In genomic region chr3:105367063-105367405, GRCh38 we compare ENCODE assay signal across 8 cellular contexts. TPM values are rescaled to one million over a fixed set of nuclear protein-coding genes. Genes with fewer than 3 reads are reported as not detected.
DNase-seq lines count a peak whose midpoint lies in the region; ATAC-seq and TF ChIP-seq lines count a peak whose summit lies in the region.

No MANE protein-coding gene starts in this region.

- no peaks in the 10 kb centered on the region for H3F3A ChIP-seq in PC-3 (ENCODE audit: low read length, unreplicated experiment)
- peaks cover 26% of the 10 kb centered on the region for H3F3A ChIP-seq in smooth muscle cell (ENCODE audit: low read depth)

- DNase-seq in NCI-H2081 (lab: John Stamatoyannopoulos, UW): peak; percentile 57 to 65
- no peak for DNase-seq in NCI-H2081 treated with DMSO at 0.1 percent for 48 hours (lab: John Stamatoyannopoulos, UW)
- peak; percentile 33 for DNase-seq in PC-3
- DNase-seq in astrocyte of the cerebellum (ENCODE audit: low read depth): no peak
- DNase-seq in smooth muscle cell (lab: John Stamatoyannopoulos, UW; ENCODE audit: unreplicated experiment): peak; percentile 51
- DNase-seq in NCI-H2227 (lab: John Stamatoyannopoulos, UW; ENCODE audit: unreplicated experiment): no peak

- TF ChIP-seq CTCF in PC-3 (conservative IDR thresholded peaks at IDR 0.05; ENCODE audit: low read depth, low read length) (no peak), astrocyte of the cerebellum (IDR thresholded peaks at IDR 0.05; ENCODE audit: low read depth, low read length, missing control alignments) (no peak), smooth muscle cell (IDR thresholded peaks at IDR 0.05; ENCODE audit: borderline replicate concordance, insufficient read depth, poor library complexity, severe bottlenecking) (no peak)

- ATAC-seq in PC-3 (0 out of 2 replicates have a peak, but pooled peaks have one; percentile 1), HG03097 (IDR thresholded peaks at IDR 0.05; ENCODE audit: low FRiP score, unreplicated experiment) (no peak)

- H3K27ac ChIP-seq in PC-3 (ENCODE audit: low read length): peak overlapping the region; percentile 96
- no peak overlapping the region for H3K27ac ChIP-seq in iPS-20b (ENCODE audit: low read length)
- peak overlapping the region; percentile 90 for H3K27ac ChIP-seq in smooth muscle cell (ENCODE audit: low read depth)

- intact Hi-C loops in PC-3 (cut with micrococcal nuclease): loop anchor here (2.0 to 10.0 kb wide), 6 partner anchors 74 to 1750 kb away; no protein-coding TSS in a partner anchor

- H3K79me2 ChIP-seq in PC-3 (ENCODE audit: low read length) (peaks cover 59% of the 10 kb centered on the region), smooth muscle cell (ENCODE audit: low read depth) (peaks cover 52% of the 10 kb centered on the region)

- peaks cover 49% of the 10 kb centered on the region for H3K4me1 ChIP-seq in PC-3 (ENCODE audit: insufficient read depth, low read length)
- H3K4me1 ChIP-seq in iPS-20b (ENCODE audit: insufficient read depth, low read length): peaks cover 13% of the 10 kb centered on the region; the same call in 1 of the 2 replicates
- H3K4me1 ChIP-seq in smooth muscle cell (ENCODE audit: low read depth): peaks cover 43% of the 10 kb centered on the region

- no TSS peak for BruUV-seq in PC-3 (replicated peaks; lab: Mats Ljungman, UMichigan)

- H3K4me2 ChIP-seq in PC-3 (ENCODE audit: low read length) (peak overlapping the region; percentile 80), smooth muscle cell (peak overlapping the region; percentile 92)

- H3K9me3 ChIP-seq in PC-3 (ENCODE audit: low read length): no peaks in the 10 kb centered on the region
- no peaks in the 10 kb centered on the region for H3K9me3 ChIP-seq in iPS-20b (ENCODE audit: insufficient read depth, low read depth, low read length)
- no peaks in the 10 kb centered on the region for H3K9me3 ChIP-seq in smooth muscle cell (replicated peaks; ENCODE audit: low read depth)

- WGBS in smooth muscle cell (ENCODE audit: low lambda C conversion rate): 0% methylated on average over 17 of the region's 29 CpGs

- POLR2A ChIA-PET in PC-3 (lab: Charles Lee; ENCODE audit: unreplicated experiment): interaction anchor here (1.1 to 1.5 kb wide), 2 partner anchors 156 to 762 kb away, joined by 3 to 5 read pairs; no protein-coding TSS in a partner anchor

- H3K9ac ChIP-seq in PC-3 (ENCODE audit: low read length) (peak overlapping the region; percentile 89), iPS-20b (ENCODE audit: low read depth, low read length) (peak overlapping the region; percentile 74; the same call in 1 of the 2 replicates), smooth muscle cell (ENCODE audit: low read depth) (peak overlapping the region; percentile 82)

- CTCF ChIA-PET in PC-3 (lab: Charles Lee): interaction anchor here (0.5 to 1.1 kb wide), 6 partner anchors 151 to 770 kb away, joined by 3 to 10 read pairs (median 3); no protein-coding TSS in a partner anchor

- peaks cover 18% of the 10 kb centered on the region for H4K20me1 ChIP-seq in PC-3 (ENCODE audit: low read length)
- H4K20me1 ChIP-seq in smooth muscle cell (ENCODE audit: low read depth): no peaks in the 10 kb centered on the region

- H3K27me3 ChIP-seq in PC-3 (ENCODE audit: low read length): no peaks in the 10 kb centered on the region
- H3K27me3 ChIP-seq in iPS-20b (ENCODE audit: insufficient read depth, low read length): peaks cover 26% of the 10 kb centered on the region; the same call in 1 of the 2 replicates
- no peaks in the 10 kb centered on the region for H3K27me3 ChIP-seq in smooth muscle cell (ENCODE audit: low read depth)

- no peaks in the 10 kb centered on the region for H3K36me3 ChIP-seq in PC-3 (ENCODE audit: low read depth, low read length)
- no peaks in the 10 kb centered on the region for H3K36me3 ChIP-seq in iPS-20b (ENCODE audit: insufficient read depth, low read depth, low read length)
- no peaks in the 10 kb centered on the region for H3K36me3 ChIP-seq in smooth muscle cell (ENCODE audit: low read depth)

- H3K4me3 ChIP-seq in PC-3 (ENCODE audit: low read length): peak overlapping the region; percentile 83
- H3K4me3 ChIP-seq in astrocyte of the cerebellum (ENCODE audit: low read depth, low read length): peak overlapping the region; percentile 90
- peak overlapping the region; percentile 91 for H3K4me3 ChIP-seq in iPS-20b (ENCODE audit: low read length)
- peak overlapping the region; percentile 68 for H3K4me3 ChIP-seq in smooth muscle cell

- H2AFZ ChIP-seq in PC-3 (ENCODE audit: low read length) (peak overlapping the region; percentile 24), smooth muscle cell (ENCODE audit: low read depth) (peak overlapping the region; percentile 84)

- in situ Hi-C loops in astrocyte of the cerebellum (cut with HindIII; ENCODE audit: low sequenced_read_pairs): loop anchor here (25.0 kb wide), 1 partner anchor 730 kb away; no protein-coding TSS in a partner anchor

- no peaks in the 10 kb centered on the region for H3K9me2 ChIP-seq in PC-3 (replicated peaks; ENCODE audit: low read length)

RNA-seq across cellular contexts. Expression of gene ALCAM, which starts 0.3 kb away (rescaled TPM):
- 168 and 169 TPM in 2 replicates for total RNA-seq in PC-3 (2014; rRNA removed)
- total RNA-seq in smooth muscle cell: 314 and 372 TPM in 2 replicates
- 92.7 and 110 TPM in 2 replicates for polyA plus RNA-seq in smooth muscle cell

Comparison
In these comparisons a context has a peak if more than half of its experiments do, and no peak if none do; other contexts are left out.
1. DNase-seq: peak in NCI-H2081 (2 of 2), PC-3 (single experiment) and smooth muscle cell (single experiment); none in NCI-H2081 treated with DMSO at 0.1 percent for 48 hours (single experiment), astrocyte of the cerebellum (single experiment) and NCI-H2227 (single experiment).
2. Peak in every context shown above with its lines, with median percentiles within 50 percentile points of each other: H3K4me3 ChIP-seq and H3K9ac ChIP-seq.